Comparison of ENCODE assay signal across 8 cellular contexts in the genomic region with DNA sequence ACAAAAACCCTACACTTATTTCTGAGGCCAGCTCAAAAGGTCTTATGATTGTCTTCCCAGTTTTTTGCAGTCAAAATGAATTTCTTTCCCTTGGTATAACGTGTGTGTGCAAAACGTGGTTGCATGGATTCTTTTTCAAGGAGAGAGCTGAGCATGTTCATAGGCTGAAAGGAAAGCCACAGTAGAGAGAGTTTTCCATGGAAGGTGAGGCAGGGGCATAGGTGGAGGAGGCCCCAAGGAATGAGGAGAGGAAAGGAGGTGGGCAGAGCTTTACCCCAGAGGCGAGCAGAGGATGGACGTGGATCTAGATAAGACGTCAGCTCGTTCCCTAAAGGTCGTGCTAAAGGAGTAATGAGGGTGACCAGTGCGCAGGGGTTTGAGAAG. TPM values are rescaled to one million over a fixed set of nuclear protein-coding genes. Genes with fewer than 3 reads are reported as not detected.
DNase-seq lines count a peak whose midpoint lies in the region; TF ChIP-seq lines count a peak whose summit lies in the region.

No MANE protein-coding gene starts in this region.

- H3K9me3 Mint-ChIP-seq in IgD-negative memory B cell, result no peaks in the 10 kb centered on the region

- H3K36me3 ChIP-seq in duodenal mucosa (ENCODE audit: control insufficient read depth in 1 of 2, insufficient read depth in 2 of 2, low read length in 2 of 2) (peaks cover 17 to 28% of the 10 kb centered on the region in 2 donors), neutrophil (peaks cover 45% of the 10 kb centered on the region)

- no peaks in the 10 kb centered on the region for H3K27me3 Mint-ChIP-seq in IgD-negative memory B cell

- H3K27ac ChIP-seq in duodenal mucosa (ENCODE audit: low read depth, low read length), result peak overlapping the region; percentile 48
- peak overlapping the region; percentile 88 for H3K27ac ChIP-seq in neutrophil

- TF ChIP-seq CTCF in GM12865 (IDR thresholded peaks at IDR 0.05; ENCODE audit: insufficient read depth, low read depth, low read length, missing control alignments) (no peak), neutrophil (IDR thresholded peaks at IDR 0.05) (no peak)

- H3K4me1 Mint-ChIP-seq in IgD-negative memory B cell, result peaks cover 11 to 40% (median 25%) of the 10 kb centered on the region in 3 donors

- peak overlapping the region; percentile 97 to 100 (median 99) for H3K4me3 Mint-ChIP-seq in IgD-negative memory B cell

- H3K36me3 Mint-ChIP-seq in IgD-negative memory B cell, result peaks cover 3% of the 10 kb centered on the region

- H3K9ac ChIP-seq in duodenal mucosa (ENCODE audit: low read depth in 1 of 2, low read length in 2 of 2), result peak overlapping the region; percentile 69 to 84

- H3K27ac Mint-ChIP-seq in IgD-negative memory B cell, result peak overlapping the region; percentile 91 to 97 (median 97)

- DNase-seq in GM12865 (ENCODE audit: low read depth) (no peak), OCI-M2 (lab: John Stamatoyannopoulos, UW; ENCODE audit: unreplicated experiment) (no peak), T1000 (lab: John Stamatoyannopoulos, UW) (no peak), islet precursor cell (no peak)
- no peak for DNase-seq in activated CD4-positive, CD25-positive, alpha-beta regulatory T cell treated with anti-CD3 and anti-CD28 coated beads, Interleukin-2, amount 50 U/mL, for 72 hours

- H3K4me1 ChIP-seq in duodenal mucosa (ENCODE audit: control insufficient read depth in 1 of 2, insufficient read depth in 2 of 2, low read length in 2 of 2) (peaks cover 29% of the 10 kb centered on the region in 2 donors), neutrophil (ENCODE audit: control insufficient read depth in 1 of 2, insufficient read depth in 1 of 2, low read depth in 1 of 2, low read length in 1 of 2) (peaks cover 50 to 51% of the 10 kb centered on the region in 2 experiments)

- no peaks in the 10 kb centered on the region for H3K27me3 ChIP-seq in duodenal mucosa (ENCODE audit: control insufficient read depth in 1 of 2, insufficient read depth in 2 of 2, low read length in 2 of 2)
- no peaks in the 10 kb centered on the region for H3K27me3 ChIP-seq in neutrophil

- H3K9me3 ChIP-seq in duodenal mucosa (ENCODE audit: control insufficient read depth in 1 of 2, low read length in 2 of 2) (no peaks in the 10 kb centered on the region), neutrophil (no peaks in the 10 kb centered on the region)

- peak overlapping the region; percentile 77 for H3K4me3 ChIP-seq in GM12865 (ENCODE audit: low read depth, low read length)
- H3K4me3 ChIP-seq in duodenal mucosa (ENCODE audit: low read depth in 1 of 2, low read length in 2 of 2), result peak overlapping the region; percentile 75 to 95
- H3K4me3 ChIP-seq in neutrophil (ENCODE audit: low read depth in 1 of 2, low read length in 1 of 2), result peak overlapping the region; percentile 75 to 91

RNA-seq across cellular contexts. Expression of a gene that starts 22.8 kb away (rescaled TPM):
- 73.6 TPM for polyA plus RNA-seq in IgD-negative memory B cell

RNA-seq across cellular contexts. Expression of a gene that starts 53.8 kb away (rescaled TPM):
- 1.7 TPM for polyA plus RNA-seq in IgD-negative memory B cell

RNA-seq across cellular contexts. Expression of a gene that starts 57.3 kb away (rescaled TPM):
- polyA plus RNA-seq in IgD-negative memory B cell, result 2,178 TPM
